In the genomic region with DNA sequence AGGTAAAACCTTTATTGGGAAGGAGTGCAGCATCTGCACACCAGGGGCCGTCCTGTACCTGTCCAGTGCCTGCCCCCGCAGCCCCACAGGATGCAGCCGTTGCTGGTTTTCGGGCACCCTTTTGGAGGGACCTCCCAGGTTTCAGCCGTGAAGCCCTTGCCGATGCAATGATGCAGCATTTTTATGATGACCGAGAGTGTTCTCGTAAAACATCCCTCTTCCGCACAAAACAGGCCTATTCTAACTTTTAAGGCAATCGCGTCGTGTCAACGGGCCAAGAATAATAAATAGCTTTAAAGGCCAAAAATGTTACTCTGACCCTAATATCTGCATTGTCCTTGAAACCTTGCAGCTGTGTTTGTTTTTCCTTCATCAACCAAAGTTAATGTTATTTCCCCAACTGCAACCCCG, we compare ENCODE assay signal across 18 cellular contexts.
DNase-seq lines count a peak whose midpoint lies in the region; ATAC-seq, FAIRE-seq and TF ChIP-seq lines count a peak whose summit lies in the region.
"Had no signal": no experiment of that assay in that cellular context is flagged by ENCODE, and none has a peak within 500 bp of the region (broad histone marks: within the 10 kb centered on the region; RNA-seq: fewer than 3 reads in every experiment).

No MANE protein-coding gene starts in this region.

- no peak overlapping the region for H3K18ac ChIP-seq in H9 (ENCODE audit: insufficient read length, low read depth, low read length)

- no peak overlapping the region for H3K4me3 ChIP-seq in kidney (ENCODE audit: low read length in 2 of 2)
- H3K4me3 ChIP-seq: SJCRH30 had no signal

- peak; percentile 21 for DNase-seq in H9
- peak; percentile 56 for DNase-seq in dermis blood vessel endothelial cell
- peak; percentile 77 for DNase-seq in kidney
- DNase-seq in stimulated activated CD8-positive, alpha-beta memory T cell treated with anti-CD3 and anti-CD28 coated beads, Interleukin-4, amount 100 ng/mL, for 48 hours: peak; percentile 1
- no peak for DNase-seq in activated effector memory CD4-positive, alpha-beta T cell treated with anti-CD3 and anti-CD28 coated beads, Interleukin-2, amount 50 U/mL, for 16 hours
- DNase-seq in foreskin keratinocyte: no peak
- no peak for DNase-seq in T-helper 2 cell
- DNase-seq: activated CD4-positive, alpha-beta T cell treated with anti-CD3 and anti-CD28 coated beads, Interleukin-2, amount 50 U/mL, for 48 hours; effector CD4-positive, alpha-beta T cell; foreskin melanocyte; NCI-H1105 treated with DMSO at 0.1 percent for 48 hours; stimulated activated CD4-positive, alpha-beta T cell treated with anti-CD3 and anti-CD28 coated beads, Interleukin-4, amount 100 ng/mL, for 1 hour had no signal

- no peak overlapping the region for H2BK120ac ChIP-seq in H9 (ENCODE audit: low read depth, low read length, poor library complexity, severe bottlenecking)

- H3K9me3 Mint-ChIP-seq in H9: no peaks in the 10 kb centered on the region; a peak in 1 of 5 replicates

- H3K56ac ChIP-seq in H9 (ENCODE audit: insufficient read length, low read depth, low read length): no peak overlapping the region

- no peak overlapping the region for H3K27ac Mint-ChIP-seq in H9
- H3K27ac Mint-ChIP-seq: activated T-helper 17 cell treated with anti-CD3 and anti-CD28 coated beads, Interleukin-2, amount 50 U/mL, for 72 hours had no signal

- no peak for FAIRE-seq in kidney (lab: Jason Lieb, UNC)
- FAIRE-seq: D721Med, H54, TTC549 had no signal

- H3K23me2 ChIP-seq in H9 (ENCODE audit: insufficient read length, low read depth, low read length, poor library complexity, severe bottlenecking): no peaks in the 10 kb centered on the region

- no peak overlapping the region for H3K4me3 Mint-ChIP-seq in H9
- H3K4me3 Mint-ChIP-seq: activated T-helper 17 cell treated with anti-CD3 and anti-CD28 coated beads, Interleukin-2, amount 50 U/mL, for 72 hours had no signal

- no peak overlapping the region for H3K4me2 ChIP-seq in H9 (ENCODE audit: insufficient read depth, insufficient read length, low read length)

- H3K4me1 Mint-ChIP-seq in H9: peaks cover 28 to 44% of the 10 kb centered on the region in 2 experiments
- H3K4me1 Mint-ChIP-seq: activated T-helper 17 cell treated with anti-CD3 and anti-CD28 coated beads, Interleukin-2, amount 50 U/mL, for 72 hours had no signal

- TF ChIP-seq CTCF in H9 (conservative IDR thresholded peaks at IDR 0.05) (no peak), kidney (IDR thresholded peaks at IDR 0.05; ENCODE audit: borderline replicate concordance, extremely low read depth, insufficient read depth) (no peak), foreskin keratinocyte (conservative IDR thresholded peaks at IDR 0.05) (no peak)

- no peaks in the 10 kb centered on the region for H3K36me3 ChIP-seq in kidney (ENCODE audit: control insufficient read depth in 1 of 2, insufficient read depth in 2 of 2, low read length in 2 of 2)
- H3K36me3 ChIP-seq: SJCRH30 had no signal

- H4K20me1 ChIP-seq in H9 (ENCODE audit: control insufficient read depth, insufficient read depth, insufficient read length): no peaks in the 10 kb centered on the region

- no CpG with 5 or more reads among the region's 14 CpGs for WGBS in H9 (ENCODE audit: extremely low coverage, insufficient read length, low lambda C conversion rate)

- H3K9me3 ChIP-seq in H9 (ENCODE audit: control insufficient read depth, low read depth, low read length): no peaks in the 10 kb centered on the region
- no peaks in the 10 kb centered on the region for H3K9me3 ChIP-seq in kidney (ENCODE audit: control insufficient read depth in 1 of 2, low read length in 2 of 2)

- no peak for ATAC-seq in HG03139 (IDR thresholded peaks at IDR 0.05; ENCODE audit: unreplicated experiment)
- ATAC-seq in foreskin keratinocyte: no peak
- ATAC-seq: activated T-helper 17 cell treated with anti-CD3 and anti-CD28 coated beads, Interleukin-2, amount 50 U/mL, for 72 hours had no signal

- no peaks in the 10 kb centered on the region for H3K79me2 ChIP-seq in H9 (ENCODE audit: insufficient read depth, low read length)

- intact Hi-C loops in kidney (cut with DNase I): no loop called here

- no peak overlapping the region for H3K23ac ChIP-seq in H9 (ENCODE audit: insufficient read length, low read depth, low read length)

- no peaks in the 10 kb centered on the region for H3K4me1 ChIP-seq in H9 (ENCODE audit: insufficient read depth, low read length)
- no peaks in the 10 kb centered on the region for H3K4me1 ChIP-seq in kidney (ENCODE audit: control insufficient read depth in 1 of 2, insufficient read depth in 1 of 2, low read depth in 1 of 2, low read length in 2 of 2)
- H3K4me1 ChIP-seq in foreskin keratinocyte: no peaks in the 10 kb centered on the region

- no peak overlapping the region for H4K91ac ChIP-seq in H9 (ENCODE audit: insufficient read length, low read depth, low read length)

- H3K14ac ChIP-seq in H9 (ENCODE audit: insufficient read depth, low read length): no peak overlapping the region

- no peak overlapping the region for H2BK15ac ChIP-seq in H9 (ENCODE audit: low read depth, low read length)

- H3K36me3 Mint-ChIP-seq in H9 (ENCODE audit: insufficient read depth in 1 of 3, low read depth in 3 of 3): no peaks in the 10 kb centered on the region

- H3K27me3 Mint-ChIP-seq in H9 (ENCODE audit: low read depth): peaks cover 60% of the 10 kb centered on the region

- H4K8ac ChIP-seq in H9 (replicated peaks; ENCODE audit: insufficient read length, low read depth, low read length): no peak overlapping the region

- no peaks in the 10 kb centered on the region for H3K79me1 ChIP-seq in H9 (ENCODE audit: insufficient read depth, low read depth, low read length, poor library complexity, severe bottlenecking)

- H3K4ac ChIP-seq in H9 (ENCODE audit: low read depth, low read length): no peak overlapping the region

- H2AFZ ChIP-seq in H9 (ENCODE audit: low read length): no peak overlapping the region

- H3K9ac ChIP-seq in H9 (ENCODE audit: extremely low read depth, insufficient read length, low read length) (no peak overlapping the region), kidney (ENCODE audit: low read length in 2 of 2) (no peak overlapping the region)

- H2BK5ac ChIP-seq in H9 (ENCODE audit: insufficient read length, low read length): no peak overlapping the region

- no peak overlapping the region for H2BK12ac ChIP-seq in H9 (ENCODE audit: insufficient read length, low read depth, low read length)

- no peak overlapping the region for H2BK20ac ChIP-seq in H9 (ENCODE audit: low read depth, low read length, poor library complexity, severe bottlenecking)

- H3T11ph ChIP-seq in H9 (ENCODE audit: low read length): no peak overlapping the region

- H3K27me3 ChIP-seq in H9 (ENCODE audit: insufficient read depth, low read length) (no peaks in the 10 kb centered on the region), foreskin keratinocyte (no peaks in the 10 kb centered on the region)
- H3K27me3 ChIP-seq: SJCRH30 had no signal

- no peak overlapping the region for H2AK5ac ChIP-seq in H9 (ENCODE audit: insufficient read length, low read length)

- no peak overlapping the region for H4K5ac ChIP-seq in H9 (ENCODE audit: insufficient read length, low read depth, low read length)

- H3K27ac ChIP-seq in H9 (ENCODE audit: insufficient read length, low read depth, low read length): no peak overlapping the region
- peak overlapping the region in 1 of 2 donors; percentile 67 for H3K27ac ChIP-seq in kidney (ENCODE audit: low read depth in 2 of 2, low read length in 2 of 2)
- H3K27ac ChIP-seq in foreskin keratinocyte: no peak overlapping the region
- H3K27ac ChIP-seq: SJCRH30 had no signal

Comparison
In these comparisons a context has a peak if more than half of its experiments do, and no peak if none do; other contexts are left out.
1. DNase-seq: peak in H9 (single experiment), dermis blood vessel endothelial cell (single experiment), kidney (single experiment) and stimulated activated CD8-positive, alpha-beta memory T cell treated with anti-CD3 and anti-CD28 coated beads, Interleukin-4, amount 100 ng/mL, for 48 hours (single experiment); none in activated effector memory CD4-positive, alpha-beta T cell treated with anti-CD3 and anti-CD28 coated beads, Interleukin-2, amount 50 U/mL, for 16 hours (single experiment), foreskin keratinocyte (0 of 2) and T-helper 2 cell (0 of 5).